Comparison of ENCODE assay signal across 8 cellular contexts in genomic region chr14:35292770-35293561, GRCh38. TPM values are rescaled to one million over a fixed set of nuclear protein-coding genes. Genes with fewer than 3 reads are reported as not detected.
DNase-seq lines count a peak whose midpoint lies in the region; ATAC-seq, FAIRE-seq and TF ChIP-seq lines count a peak whose summit lies in the region.

No MANE protein-coding gene starts in this region.

- no peak for FAIRE-seq in GM12891 (lab: Jason Lieb, UNC)

- WGBS in sigmoid colon, 2 donors, result 1 to 5% methylated on average over 14 of the region's 14 CpGs

- H3K9ac ChIP-seq in SK-N-MC (ENCODE audit: insufficient read length), result peak overlapping the region; percentile 95

- no peaks in the 10 kb centered on the region for H3K27me3 ChIP-seq in sigmoid colon

- H3K27me3 Mint-ChIP-seq in CD14-positive monocyte (ENCODE audit: low read depth in 3 of 3), result peaks cover 0 to 3% (median 0%) of the 10 kb centered on the region in 3 donors

- H3K36me3 ChIP-seq in SK-N-MC (ENCODE audit: insufficient read depth, low read length) (peaks cover 25% of the 10 kb centered on the region), sigmoid colon (no peaks in the 10 kb centered on the region)

- no peak for TF ChIP-seq EP300 in sigmoid colon (IDR thresholded peaks at IDR 0.05)

- TF ChIP-seq CTCF in CD14-positive monocyte (IDR thresholded peaks at IDR 0.05), result no peak
- TF ChIP-seq CTCF in fibroblast of mammary gland (conservative IDR thresholded peaks at IDR 0.05; ENCODE audit: control insufficient read depth, insufficient read depth, low read depth, low read length), result no peak
- no peak for TF ChIP-seq CTCF in sigmoid colon (IDR thresholded peaks at IDR 0.05)

- peaks cover 52% of the 10 kb centered on the region for H3K4me1 Mint-ChIP-seq in CD14-positive monocyte

- no peak for TF ChIP-seq POLR2A in sigmoid colon (IDR thresholded peaks at IDR 0.05)
- no peak for TF ChIP-seq POLR2A in GM12891 (IDR thresholded peaks at IDR 0.05; ENCODE audit: low read depth, low read length)

- peaks cover 5 to 12% of the 10 kb centered on the region in 2 donors for H3K36me3 Mint-ChIP-seq in CD14-positive monocyte

- H3K9me3 ChIP-seq in SK-N-MC (ENCODE audit: low read depth, low read length) (no peaks in the 10 kb centered on the region), sigmoid colon (no peaks in the 10 kb centered on the region)

- H3K4me1 ChIP-seq in sigmoid colon, result peaks cover 0 to 49% (median 40%) of the 10 kb centered on the region in 4 donors

- H3K27ac ChIP-seq in SK-N-MC (peak overlapping the region; percentile 82), sigmoid colon (peak overlapping the region; percentile 89 to 96 (median 92))

- peak overlapping the region; percentile 96 to 98 (median 97) for H3K27ac Mint-ChIP-seq in CD14-positive monocyte

- H3K4me3 ChIP-seq in SK-N-MC, result peak overlapping the region; percentile 91
- H3K4me3 ChIP-seq in fibroblast of mammary gland (ENCODE audit: control insufficient read depth, low read depth, low read length), result peak overlapping the region; percentile 98
- peak overlapping the region; percentile 77 to 89 (median 80) for H3K4me3 ChIP-seq in sigmoid colon

- peak; percentile 3 for ATAC-seq in GM21825 (IDR thresholded peaks at IDR 0.05; ENCODE audit: unreplicated experiment)
- ATAC-seq in GM18867 (IDR thresholded peaks at IDR 0.05; ENCODE audit: unreplicated experiment), result no peak
- no peak for ATAC-seq in GM21381 (IDR thresholded peaks at IDR 0.05; ENCODE audit: unreplicated experiment)

- H3K9me3 Mint-ChIP-seq in CD14-positive monocyte, result no peaks in the 10 kb centered on the region

- peak overlapping the region; percentile 97 to 99 for H3K4me3 Mint-ChIP-seq in CD14-positive monocyte

- intact Hi-C loops in CD14-positive monocyte (cut with micrococcal nuclease) (loop anchor here (5.0 to 10.0 kb wide), 2 partner anchors 168 to 171 kb away; partner anchors contain the start of genes PPP2R3C (in 2 of the 2) and PRORP (in 2 of the 2)), sigmoid colon (cut with DNase I) (loop anchor here (1.0 to 10.0 kb wide), 5 partner anchors 44 to 248 kb away; partner anchors contain the start of genes FAM177A1, NFKBIA, PPP2R3C and PRORP)

- DNase-seq in CD14-positive monocyte (ENCODE audit: low spot score) (no peak), SK-N-MC (ENCODE audit: low read depth, low spot score) (no peak), fibroblast of mammary gland (ENCODE audit: low read depth) (peak; percentile 11), sigmoid colon (no peak), GM12891 (ENCODE audit: insufficient read length, low spot score) (no peak)

TF ChIP-seq in GM12891, 5 proteins besides CTCF, POLR2A, EP300 and RAD21:
- TF ChIP-seq SPI1 (IDR thresholded peaks at IDR 0.05; ENCODE audit: low read depth, low read length), result no peak

RNA-seq across cellular contexts. Expression of gene PSMA6, which starts 0.8 kb away (rescaled TPM):
- polyA plus RNA-seq in CD14-positive monocyte (100 to 1,000 TPM; 480 to 572 TPM), sigmoid colon (100 to 1,000 TPM; 240 to 344 (median 257) TPM)
- total RNA-seq in sigmoid colon, result 100 to 1,000 TPM; 104 to 203 (median 169) TPM
- 354 TPM for polyA plus RNA-seq in GM12891 (2012; ENCODE audit: low read depth, missing spikeins)
